8 cellular contexts compared by ENCODE assay signal in genomic region chr11:133945087-133945974, GRCh38. TPM values are rescaled to one million over a fixed set of nuclear protein-coding genes. Genes with fewer than 3 reads are reported as not detected.
DNase-seq lines count a peak whose midpoint lies in the region; ATAC-seq and TF ChIP-seq lines count a peak whose summit lies in the region.

No MANE protein-coding gene starts in this region.

- no peak for TF ChIP-seq POLR2A in heart left ventricle (IDR thresholded peaks at IDR 0.05)

- no peaks in the 10 kb centered on the region for H3K27me3 ChIP-seq in heart left ventricle
- H3K27me3 ChIP-seq in A673 (replicated peaks; ENCODE audit: insufficient read depth, low read depth, low read length, poor library complexity): no peaks in the 10 kb centered on the region

- no TSS peak for BruUV-seq in A673 (replicated peaks; lab: Mats Ljungman, UMichigan)

- H3K9me3 Mint-ChIP-seq in activated T-cell treated with anti-CD3 and anti-CD28 coated beads, Interleukin-2, amount 50 U/mL, for 4 hours: no peaks in the 10 kb centered on the region

- H3K4me3 ChIP-seq in heart left ventricle: peak overlapping the region in 8 of 12 donors; percentile 11 to 42 (median 24)
- no peak overlapping the region for H3K4me3 ChIP-seq in A673 (ENCODE audit: low read depth, low read length, poor library complexity, severe bottlenecking)

- 17 to 25% (median 21%) methylated on average over 16 to 27 of the region's 27 CpGs for WGBS in heart left ventricle, 4 donors

- H3K36me3 ChIP-seq in heart left ventricle: peaks cover 0 to 29% (median 6%) of the 10 kb centered on the region in 9 donors
- H3K36me3 ChIP-seq in A673 (ENCODE audit: insufficient read depth, low read length, poor library complexity, severe bottlenecking): no peaks in the 10 kb centered on the region

- POLR2A ChIA-PET in A673 (lab: Charles Lee; ENCODE audit: low non-redundant PET): no interaction called here

- peaks cover 12 to 65% (median 54%) of the 10 kb centered on the region in 12 donors for H3K4me1 ChIP-seq in heart left ventricle
- H3K4me1 ChIP-seq in A673 (ENCODE audit: insufficient read depth, low read length, poor library complexity, severe bottlenecking): peaks cover 34% of the 10 kb centered on the region

- H3K4me1 Mint-ChIP-seq in activated T-cell treated with anti-CD3 and anti-CD28 coated beads, Interleukin-2, amount 50 U/mL, for 4 hours (ENCODE audit: low read depth): peaks cover 65% of the 10 kb centered on the region

- intact Hi-C loops in heart left ventricle (cut with DNase I) (loop anchor here in 2 of 10 donors (5.0 kb wide), 2 partner anchors 92 to 102 kb away; no protein-coding TSS in a partner anchor), A673 (cut with micrococcal nuclease; ENCODE audit: unreplicated experiment) (no loop called here)

- DNase-seq in NCI-H2196 treated with DMSO at 0.1 percent for 48 hours (lab: John Stamatoyannopoulos, UW; ENCODE audit: unreplicated experiment): peak; percentile 37
- DNase-seq in activated T-cell treated with anti-CD3 and anti-CD28 coated beads, Interleukin-2, amount 50 U/mL, for 4 hours: peak; percentile 82
- DNase-seq in heart left ventricle: peak; percentile 74 to 86 (median 79)
- peak; percentile 83 to 86 for DNase-seq in stimulated activated CD8-positive, alpha-beta memory T cell treated with anti-CD3 and anti-CD28 coated beads, Interleukin-15, amount 100 ng/mL, for 48 hours (ENCODE audit: low read depth in 2 of 2)
- no peak for DNase-seq in A673 (ENCODE audit: low spot score)
- DNase-seq in dedifferentiated amniotic fluid mesenchymal stem cell (ENCODE audit: extremely low spot score): no peak
- no peak for DNase-seq in DMS53 treated with DMSO at 0.1 percent for 48 hours (lab: John Stamatoyannopoulos, UW; ENCODE audit: unreplicated experiment)

- H3K27me3 Mint-ChIP-seq in activated T-cell treated with anti-CD3 and anti-CD28 coated beads, Interleukin-2, amount 50 U/mL, for 4 hours (ENCODE audit: low read depth): no peaks in the 10 kb centered on the region

- peak overlapping the region; percentile 73 for H3K4me3 Mint-ChIP-seq in activated T-cell treated with anti-CD3 and anti-CD28 coated beads, Interleukin-2, amount 50 U/mL, for 4 hours

- peak; percentile 83 to 85 for ATAC-seq in activated T-cell treated with anti-CD3 and anti-CD28 coated beads, Interleukin-2, amount 50 U/mL, for 4 hours
- ATAC-seq in heart left ventricle (peak; percentile 47 to 72 (median 68)), HG03139 (IDR thresholded peaks at IDR 0.05; ENCODE audit: unreplicated experiment) (no peak)

- CTCF ChIA-PET in A673 (lab: Charles Lee): no interaction called here

- peaks cover 1% of the 10 kb centered on the region for H3K36me3 Mint-ChIP-seq in activated T-cell treated with anti-CD3 and anti-CD28 coated beads, Interleukin-2, amount 50 U/mL, for 4 hours (ENCODE audit: insufficient read depth)

- TF ChIP-seq CTCF in heart left ventricle (IDR thresholded peaks at IDR 0.05): no peak
- no peak for TF ChIP-seq CTCF in A673 (conservative IDR thresholded peaks at IDR 0.05; ENCODE audit: low read depth, low read length)

- H3K27ac ChIP-seq in heart left ventricle: peak overlapping the region; percentile 16 to 98 (median 75)
- no peak overlapping the region for H3K27ac ChIP-seq in A673 (ENCODE audit: low read depth, low read length, poor library complexity, severe bottlenecking)

- H3K9me3 ChIP-seq in heart left ventricle: no peaks in the 10 kb centered on the region
- no peaks in the 10 kb centered on the region for H3K9me3 ChIP-seq in A673 (ENCODE audit: low read depth, low read length, poor library complexity, severe bottlenecking)

RNA-seq across cellular contexts. Expression of gene IGSF9B, which starts 11.4 kb away (rescaled TPM):
- total RNA-seq in activated T-cell treated with anti-CD3 and anti-CD28 coated beads, Interleukin-2, amount 50 U/mL, for 4 hours: 10 to 100 TPM; 18.7 to 22.3 (median 22.1) TPM
- total RNA-seq in heart left ventricle (10 to 100 TPM; 14.6 to 78.5 (median 43.7) TPM), A673 (2021) (10.1 and 14.2 TPM in 2 replicates)
- 10 to 100 TPM; 30.3 to 38.3 TPM for polyA plus RNA-seq in heart left ventricle

Comparison
In these comparisons a context has a peak if more than half of its experiments do, and no peak if none do; other contexts are left out.
1. DNase-seq: peak in NCI-H2196 treated with DMSO at 0.1 percent for 48 hours (single experiment), activated T-cell treated with anti-CD3 and anti-CD28 coated beads, Interleukin-2, amount 50 U/mL, for 4 hours (single experiment), heart left ventricle (5 of 5) and stimulated activated CD8-positive, alpha-beta memory T cell treated with anti-CD3 and anti-CD28 coated beads, Interleukin-15, amount 100 ng/mL, for 48 hours (2 of 2); none in A673 (single experiment), dedifferentiated amniotic fluid mesenchymal stem cell (single experiment) and DMS53 treated with DMSO at 0.1 percent for 48 hours (single experiment).